ENCODE assay signal across 1 cellular context in the genomic region with DNA sequence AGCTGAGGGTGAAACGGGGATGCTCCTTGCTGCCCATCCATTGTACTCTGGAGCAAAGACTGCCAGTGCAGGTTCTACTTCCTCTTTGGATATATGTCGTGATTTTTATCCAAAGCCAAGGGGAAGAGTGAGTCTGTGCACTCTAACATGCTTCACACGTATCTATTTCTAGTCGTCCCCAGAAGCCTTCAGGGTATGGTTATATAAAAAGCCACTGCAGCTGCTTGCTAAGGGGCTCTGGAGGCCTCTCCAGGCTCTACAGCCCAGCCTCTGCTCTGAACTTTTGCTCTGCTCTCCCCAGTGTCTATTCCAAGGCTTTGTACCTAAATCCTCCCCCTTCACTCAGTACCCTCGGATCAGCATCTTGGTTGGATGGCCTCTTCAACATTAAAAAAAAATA.
TF ChIP-seq lines count a peak whose summit lies in the region.

No MANE protein-coding gene starts in this region.

TF ChIP-seq in K562, 482 proteins besides CTCF, POLR2A, EP300 and RAD21:
- no peak for TF ChIP-seq ZFP1 (CRISPR knock-in tag; IDR thresholded peaks at IDR 0.05)
- no peak for TF ChIP-seq RBM14 (IDR thresholded peaks at IDR 0.05; ENCODE audit: borderline replicate concordance, insufficient read depth, low read depth, low read length)
- no peak for TF ChIP-seq ZNF696 (CRISPR knock-in tag; conservative IDR thresholded peaks at IDR 0.05)
- no peak for TF ChIP-seq ZNF165 (CRISPR knock-in tag; IDR thresholded peaks at IDR 0.05; ENCODE audit: borderline replicate concordance)
- TF ChIP-seq ZEB2 (IDR thresholded peaks at IDR 0.05) = no peak
- no peak for TF ChIP-seq OTX1 (CRISPR knock-in tag; IDR thresholded peaks at IDR 0.05)
- TF ChIP-seq, protein P1, sequence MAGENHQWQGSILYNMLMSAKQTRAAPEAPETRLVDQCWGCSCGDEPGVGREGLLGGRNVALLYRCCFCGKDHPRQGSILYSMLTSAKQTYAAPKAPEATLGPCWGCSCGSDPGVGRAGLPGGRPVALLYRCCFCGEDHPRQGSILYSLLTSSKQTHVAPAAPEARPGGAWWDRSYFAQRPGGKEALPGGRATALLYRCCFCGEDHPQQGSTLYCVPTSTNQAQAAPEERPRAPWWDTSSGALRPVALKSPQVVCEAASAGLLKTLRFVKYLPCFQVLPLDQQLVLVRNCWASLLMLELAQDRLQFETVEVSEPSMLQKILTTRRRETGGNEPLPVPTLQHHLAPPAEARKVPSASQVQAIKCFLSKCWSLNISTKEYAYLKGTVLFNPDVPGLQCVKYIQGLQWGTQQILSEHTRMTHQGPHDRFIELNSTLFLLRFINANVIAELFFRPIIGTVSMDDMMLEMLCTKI (IDR thresholded peaks at IDR 0.05; ENCODE audit: partially characterized antibody) = no peak
- TF ChIP-seq SP2 (IDR thresholded peaks at IDR 0.05; ENCODE audit: extremely low read depth, low read depth, low read length, poor library complexity, severe bottlenecking) = no peak
- TF ChIP-seq, protein P2, sequence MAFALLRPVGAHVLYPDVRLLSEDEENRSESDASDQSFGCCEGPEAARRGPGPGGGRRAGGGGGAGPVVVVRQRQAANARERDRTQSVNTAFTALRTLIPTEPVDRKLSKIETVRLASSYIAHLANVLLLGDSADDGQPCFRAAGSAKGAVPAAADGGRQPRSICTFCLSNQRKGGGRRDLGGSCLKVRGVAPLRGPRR (CRISPR knock-in tag; IDR thresholded peaks at IDR 0.05) = no peak
- TF ChIP-seq, protein P3, sequence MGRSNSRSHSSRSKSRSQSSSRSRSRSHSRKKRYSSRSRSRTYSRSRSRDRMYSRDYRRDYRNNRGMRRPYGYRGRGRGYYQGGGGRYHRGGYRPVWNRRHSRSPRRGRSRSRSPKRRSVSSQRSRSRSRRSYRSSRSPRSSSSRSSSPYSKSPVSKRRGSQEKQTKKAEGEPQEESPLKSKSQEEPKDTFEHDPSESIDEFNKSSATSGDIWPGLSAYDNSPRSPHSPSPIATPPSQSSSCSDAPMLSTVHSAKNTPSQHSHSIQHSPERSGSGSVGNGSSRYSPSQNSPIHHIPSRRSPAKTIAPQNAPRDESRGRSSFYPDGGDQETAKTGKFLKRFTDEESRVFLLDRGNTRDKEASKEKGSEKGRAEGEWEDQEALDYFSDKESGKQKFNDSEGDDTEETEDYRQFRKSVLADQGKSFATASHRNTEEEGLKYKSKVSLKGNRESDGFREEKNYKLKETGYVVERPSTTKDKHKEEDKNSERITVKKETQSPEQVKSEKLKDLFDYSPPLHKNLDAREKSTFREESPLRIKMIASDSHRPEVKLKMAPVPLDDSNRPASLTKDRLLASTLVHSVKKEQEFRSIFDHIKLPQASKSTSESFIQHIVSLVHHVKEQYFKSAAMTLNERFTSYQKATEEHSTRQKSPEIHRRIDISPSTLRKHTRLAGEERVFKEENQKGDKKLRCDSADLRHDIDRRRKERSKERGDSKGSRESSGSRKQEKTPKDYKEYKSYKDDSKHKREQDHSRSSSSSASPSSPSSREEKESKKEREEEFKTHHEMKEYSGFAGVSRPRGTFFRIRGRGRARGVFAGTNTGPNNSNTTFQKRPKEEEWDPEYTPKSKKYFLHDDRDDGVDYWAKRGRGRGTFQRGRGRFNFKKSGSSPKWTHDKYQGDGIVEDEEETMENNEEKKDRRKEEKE (IDR thresholded peaks at IDR 0.05; ENCODE audit: borderline replicate concordance in 1 of 2, control insufficient read depth in 1 of 2, low read depth in 2 of 2, low read length in 1 of 2) = no peak
- no peak for TF ChIP-seq SPI1 (IDR thresholded peaks at IDR 0.05; ENCODE audit: borderline replicate concordance, low read depth, low read length)
- no peak for TF ChIP-seq ZNF764 (CRISPR knock-in tag; IDR thresholded peaks at IDR 0.05; ENCODE audit: low read depth)
- TF ChIP-seq, protein P4, sequence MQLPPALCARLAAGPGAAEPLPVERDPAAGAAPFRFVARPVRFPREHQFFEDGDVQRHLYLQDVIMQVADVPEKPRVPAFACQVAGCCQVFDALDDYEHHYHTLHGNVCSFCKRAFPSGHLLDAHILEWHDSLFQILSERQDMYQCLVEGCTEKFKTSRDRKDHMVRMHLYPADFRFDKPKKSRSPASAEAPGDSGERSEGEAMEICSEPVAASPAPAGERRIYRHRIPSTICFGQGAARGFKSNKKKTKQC (CRISPR knock-in tag; IDR thresholded peaks at IDR 0.05) = no peak
- TF ChIP-seq, protein P5, sequence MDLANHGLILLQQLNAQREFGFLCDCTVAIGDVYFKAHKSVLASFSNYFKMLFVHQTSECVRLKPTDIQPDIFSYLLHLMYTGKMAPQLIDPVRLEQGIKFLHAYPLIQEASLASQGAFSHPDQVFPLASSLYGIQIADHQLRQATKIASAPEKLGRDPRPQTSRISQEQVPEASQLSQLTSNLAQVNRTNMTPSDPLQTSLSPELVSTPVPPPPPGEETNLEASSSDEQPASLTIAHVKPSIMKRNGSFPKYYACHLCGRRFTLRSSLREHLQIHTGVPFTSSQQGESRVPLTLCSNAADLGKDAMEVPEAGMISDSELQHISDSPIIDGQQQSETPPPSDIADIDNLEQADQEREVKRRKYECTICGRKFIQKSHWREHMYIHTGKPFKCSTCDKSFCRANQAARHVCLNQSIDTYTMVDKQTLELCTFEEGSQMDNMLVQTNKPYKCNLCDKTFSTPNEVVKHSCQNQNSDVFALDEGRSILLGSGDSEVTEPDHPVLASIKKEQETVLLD (IDR thresholded peaks at IDR 0.05) = no peak
- no peak for TF ChIP-seq ZNF224 (CRISPR knock-in tag; IDR thresholded peaks at IDR 0.05)
- TF ChIP-seq DMBX1 (CRISPR knock-in tag; IDR thresholded peaks at IDR 0.05; ENCODE audit: borderline replicate concordance) = no peak
- TF ChIP-seq KLF16 (IDR thresholded peaks at IDR 0.05) = no peak
- no peak for TF ChIP-seq ZSCAN32 (CRISPR knock-in tag; IDR thresholded peaks at IDR 0.05)
- TF ChIP-seq SLC30A9 (CRISPR knock-in tag; IDR thresholded peaks at IDR 0.05) = no peak
- TF ChIP-seq ZNF263 (CRISPR knock-in tag; IDR thresholded peaks at IDR 0.05; ENCODE audit: borderline replicate concordance) = no peak
